In the genomic region with DNA sequence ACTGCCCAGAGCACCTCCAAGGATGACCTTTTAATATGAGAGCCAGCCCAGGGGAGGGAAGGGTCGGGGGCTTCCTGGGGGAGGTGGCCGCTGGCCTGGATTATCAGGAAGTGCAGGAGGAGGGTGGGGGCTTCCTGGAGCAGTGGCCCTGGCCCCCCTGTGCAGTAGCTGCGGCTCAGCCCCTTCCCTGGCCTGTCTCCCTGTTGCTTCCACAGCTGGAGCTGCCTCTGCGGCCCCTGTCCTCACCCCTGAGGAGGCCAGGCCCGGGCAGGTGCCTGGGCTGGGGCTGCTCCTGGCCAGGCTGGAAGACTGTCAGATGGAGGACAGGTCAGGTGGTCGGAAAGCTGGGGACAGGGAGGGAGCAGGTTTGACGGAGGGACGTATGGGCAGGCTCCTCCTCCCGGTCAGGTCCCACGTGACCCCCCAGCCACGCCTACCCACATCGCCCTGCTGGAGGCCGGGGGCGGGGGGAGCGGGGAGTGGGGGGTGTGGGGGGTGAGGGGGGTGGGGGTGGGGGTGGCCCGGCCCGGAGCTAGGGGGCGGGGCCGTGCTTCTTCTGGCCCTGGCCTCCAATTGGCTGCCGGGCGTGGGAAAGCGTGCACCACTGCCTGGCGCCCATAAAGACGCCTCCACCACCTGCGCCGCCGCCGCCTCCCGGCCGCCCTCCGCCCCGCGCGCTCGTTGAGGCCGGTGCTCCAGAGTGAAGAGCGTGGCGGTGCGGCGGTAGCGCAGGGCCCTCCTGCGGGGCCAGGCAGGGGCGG, we compare ENCODE assay signal across 1 cellular context.
TF ChIP-seq lines count a peak whose summit lies in the region.

No MANE protein-coding gene starts in this region.

TF ChIP-seq in HepG2, 621 proteins besides CTCF, POLR2A, EP300 and RAD21 (continued from another document and continues in another):
- TF ChIP-seq, protein P1, sequence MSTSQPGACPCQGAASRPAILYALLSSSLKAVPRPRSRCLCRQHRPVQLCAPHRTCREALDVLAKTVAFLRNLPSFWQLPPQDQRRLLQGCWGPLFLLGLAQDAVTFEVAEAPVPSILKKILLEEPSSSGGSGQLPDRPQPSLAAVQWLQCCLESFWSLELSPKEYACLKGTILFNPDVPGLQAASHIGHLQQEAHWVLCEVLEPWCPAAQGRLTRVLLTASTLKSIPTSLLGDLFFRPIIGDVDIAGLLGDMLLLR (CRISPR knock-in tag; IDR thresholded peaks at IDR 0.05): no peak
- no peak for TF ChIP-seq SIN3B (IDR thresholded peaks at IDR 0.05; ENCODE audit: low read length)
- no peak for TF ChIP-seq ZBTB7B (CRISPR knock-in tag; IDR thresholded peaks at IDR 0.05)
- TF ChIP-seq SYNCRIP (IDR thresholded peaks at IDR 0.05; ENCODE audit: insufficient read depth, low read depth, low read length): no peak
- TF ChIP-seq, protein P2, sequence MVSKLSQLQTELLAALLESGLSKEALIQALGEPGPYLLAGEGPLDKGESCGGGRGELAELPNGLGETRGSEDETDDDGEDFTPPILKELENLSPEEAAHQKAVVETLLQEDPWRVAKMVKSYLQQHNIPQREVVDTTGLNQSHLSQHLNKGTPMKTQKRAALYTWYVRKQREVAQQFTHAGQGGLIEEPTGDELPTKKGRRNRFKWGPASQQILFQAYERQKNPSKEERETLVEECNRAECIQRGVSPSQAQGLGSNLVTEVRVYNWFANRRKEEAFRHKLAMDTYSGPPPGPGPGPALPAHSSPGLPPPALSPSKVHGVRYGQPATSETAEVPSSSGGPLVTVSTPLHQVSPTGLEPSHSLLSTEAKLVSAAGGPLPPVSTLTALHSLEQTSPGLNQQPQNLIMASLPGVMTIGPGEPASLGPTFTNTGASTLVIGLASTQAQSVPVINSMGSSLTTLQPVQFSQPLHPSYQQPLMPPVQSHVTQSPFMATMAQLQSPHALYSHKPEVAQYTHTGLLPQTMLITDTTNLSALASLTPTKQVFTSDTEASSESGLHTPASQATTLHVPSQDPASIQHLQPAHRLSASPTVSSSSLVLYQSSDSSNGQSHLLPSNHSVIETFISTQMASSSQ (IDR thresholded peaks at IDR 0.05; ENCODE audit: low read depth): no peak
- TF ChIP-seq, protein P2 (CRISPR knock-in tag; IDR thresholded peaks at IDR 0.05; ENCODE audit: borderline replicate concordance): no peak
- TF ChIP-seq TAF1 (CRISPR knock-in tag; IDR thresholded peaks at IDR 0.05): peak; percentile 56; the same call in 1 of the 2 replicates
- TF ChIP-seq, protein P3, sequence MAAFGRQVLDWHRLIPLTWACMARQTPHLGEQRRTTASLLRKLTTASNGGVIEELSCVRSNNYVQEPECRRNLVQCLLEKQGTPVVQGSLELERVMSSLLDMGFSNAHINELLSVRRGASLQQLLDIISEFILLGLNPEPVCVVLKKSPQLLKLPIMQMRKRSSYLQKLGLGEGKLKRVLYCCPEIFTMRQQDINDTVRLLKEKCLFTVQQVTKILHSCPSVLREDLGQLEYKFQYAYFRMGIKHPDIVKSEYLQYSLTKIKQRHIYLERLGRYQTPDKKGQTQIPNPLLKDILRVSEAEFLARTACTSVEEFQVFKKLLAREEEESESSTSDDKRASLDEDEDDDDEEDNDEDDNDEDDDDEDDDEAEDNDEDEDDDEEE (CRISPR knock-in tag; IDR thresholded peaks at IDR 0.05): no peak; the same call in 1 of the 2 replicates
- no peak for TF ChIP-seq ZFP36L2 (CRISPR knock-in tag; IDR thresholded peaks at IDR 0.05)
- TF ChIP-seq NFYC (CRISPR knock-in tag; IDR thresholded peaks at IDR 0.05): peak; percentile 65
- TF ChIP-seq, protein P4, sequence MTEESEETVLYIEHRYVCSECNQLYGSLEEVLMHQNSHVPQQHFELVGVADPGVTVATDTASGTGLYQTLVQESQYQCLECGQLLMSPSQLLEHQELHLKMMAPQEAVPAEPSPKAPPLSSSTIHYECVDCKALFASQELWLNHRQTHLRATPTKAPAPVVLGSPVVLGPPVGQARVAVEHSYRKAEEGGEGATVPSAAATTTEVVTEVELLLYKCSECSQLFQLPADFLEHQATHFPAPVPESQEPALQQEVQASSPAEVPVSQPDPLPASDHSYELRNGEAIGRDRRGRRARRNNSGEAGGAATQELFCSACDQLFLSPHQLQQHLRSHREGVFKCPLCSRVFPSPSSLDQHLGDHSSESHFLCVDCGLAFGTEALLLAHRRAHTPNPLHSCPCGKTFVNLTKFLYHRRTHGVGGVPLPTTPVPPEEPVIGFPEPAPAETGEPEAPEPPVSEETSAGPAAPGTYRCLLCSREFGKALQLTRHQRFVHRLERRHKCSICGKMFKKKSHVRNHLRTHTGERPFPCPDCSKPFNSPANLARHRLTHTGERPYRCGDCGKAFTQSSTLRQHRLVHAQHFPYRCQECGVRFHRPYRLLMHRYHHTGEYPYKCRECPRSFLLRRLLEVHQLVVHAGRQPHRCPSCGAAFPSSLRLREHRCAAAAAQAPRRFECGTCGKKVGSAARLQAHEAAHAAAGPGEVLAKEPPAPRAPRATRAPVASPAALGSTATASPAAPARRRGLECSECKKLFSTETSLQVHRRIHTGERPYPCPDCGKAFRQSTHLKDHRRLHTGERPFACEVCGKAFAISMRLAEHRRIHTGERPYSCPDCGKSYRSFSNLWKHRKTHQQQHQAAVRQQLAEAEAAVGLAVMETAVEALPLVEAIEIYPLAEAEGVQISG (CRISPR knock-in tag; IDR thresholded peaks at IDR 0.05): peak; percentile 48
- TF ChIP-seq, protein P5, sequence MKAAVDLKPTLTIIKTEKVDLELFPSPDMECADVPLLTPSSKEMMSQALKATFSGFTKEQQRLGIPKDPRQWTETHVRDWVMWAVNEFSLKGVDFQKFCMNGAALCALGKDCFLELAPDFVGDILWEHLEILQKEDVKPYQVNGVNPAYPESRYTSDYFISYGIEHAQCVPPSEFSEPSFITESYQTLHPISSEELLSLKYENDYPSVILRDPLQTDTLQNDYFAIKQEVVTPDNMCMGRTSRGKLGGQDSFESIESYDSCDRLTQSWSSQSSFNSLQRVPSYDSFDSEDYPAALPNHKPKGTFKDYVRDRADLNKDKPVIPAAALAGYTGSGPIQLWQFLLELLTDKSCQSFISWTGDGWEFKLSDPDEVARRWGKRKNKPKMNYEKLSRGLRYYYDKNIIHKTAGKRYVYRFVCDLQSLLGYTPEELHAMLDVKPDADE (CRISPR knock-in tag; IDR thresholded peaks at IDR 0.05): no peak
- TF ChIP-seq IKZF1 (IDR thresholded peaks at IDR 0.05): no peak
- TF ChIP-seq, protein P6, sequence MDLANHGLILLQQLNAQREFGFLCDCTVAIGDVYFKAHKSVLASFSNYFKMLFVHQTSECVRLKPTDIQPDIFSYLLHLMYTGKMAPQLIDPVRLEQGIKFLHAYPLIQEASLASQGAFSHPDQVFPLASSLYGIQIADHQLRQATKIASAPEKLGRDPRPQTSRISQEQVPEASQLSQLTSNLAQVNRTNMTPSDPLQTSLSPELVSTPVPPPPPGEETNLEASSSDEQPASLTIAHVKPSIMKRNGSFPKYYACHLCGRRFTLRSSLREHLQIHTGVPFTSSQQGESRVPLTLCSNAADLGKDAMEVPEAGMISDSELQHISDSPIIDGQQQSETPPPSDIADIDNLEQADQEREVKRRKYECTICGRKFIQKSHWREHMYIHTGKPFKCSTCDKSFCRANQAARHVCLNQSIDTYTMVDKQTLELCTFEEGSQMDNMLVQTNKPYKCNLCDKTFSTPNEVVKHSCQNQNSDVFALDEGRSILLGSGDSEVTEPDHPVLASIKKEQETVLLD (CRISPR knock-in tag; IDR thresholded peaks at IDR 0.05; ENCODE audit: low read depth): no peak
- no peak for TF ChIP-seq CREB1 (IDR thresholded peaks at IDR 0.05)
- no peak for TF ChIP-seq CREB1 (CRISPR knock-in tag; IDR thresholded peaks at IDR 0.05)
- no peak for TF ChIP-seq RBM22 (optimal IDR thresholded peaks at IDR 0.05; ENCODE audit: low read length)
- TF ChIP-seq TBP (CRISPR knock-in tag; IDR thresholded peaks at IDR 0.05): peak; percentile 69; the same call in 1 of the 2 replicates
- no peak for TF ChIP-seq HIVEP1 (CRISPR knock-in tag; IDR thresholded peaks at IDR 0.05)
- no peak; the same call in 1 of the 2 replicates for TF ChIP-seq ZNF709 (CRISPR knock-in tag; IDR thresholded peaks at IDR 0.05)
- no peak for TF ChIP-seq ZNF350 (CRISPR knock-in tag; IDR thresholded peaks at IDR 0.05; ENCODE audit: borderline replicate concordance, low read depth)
- TF ChIP-seq, protein P7, sequence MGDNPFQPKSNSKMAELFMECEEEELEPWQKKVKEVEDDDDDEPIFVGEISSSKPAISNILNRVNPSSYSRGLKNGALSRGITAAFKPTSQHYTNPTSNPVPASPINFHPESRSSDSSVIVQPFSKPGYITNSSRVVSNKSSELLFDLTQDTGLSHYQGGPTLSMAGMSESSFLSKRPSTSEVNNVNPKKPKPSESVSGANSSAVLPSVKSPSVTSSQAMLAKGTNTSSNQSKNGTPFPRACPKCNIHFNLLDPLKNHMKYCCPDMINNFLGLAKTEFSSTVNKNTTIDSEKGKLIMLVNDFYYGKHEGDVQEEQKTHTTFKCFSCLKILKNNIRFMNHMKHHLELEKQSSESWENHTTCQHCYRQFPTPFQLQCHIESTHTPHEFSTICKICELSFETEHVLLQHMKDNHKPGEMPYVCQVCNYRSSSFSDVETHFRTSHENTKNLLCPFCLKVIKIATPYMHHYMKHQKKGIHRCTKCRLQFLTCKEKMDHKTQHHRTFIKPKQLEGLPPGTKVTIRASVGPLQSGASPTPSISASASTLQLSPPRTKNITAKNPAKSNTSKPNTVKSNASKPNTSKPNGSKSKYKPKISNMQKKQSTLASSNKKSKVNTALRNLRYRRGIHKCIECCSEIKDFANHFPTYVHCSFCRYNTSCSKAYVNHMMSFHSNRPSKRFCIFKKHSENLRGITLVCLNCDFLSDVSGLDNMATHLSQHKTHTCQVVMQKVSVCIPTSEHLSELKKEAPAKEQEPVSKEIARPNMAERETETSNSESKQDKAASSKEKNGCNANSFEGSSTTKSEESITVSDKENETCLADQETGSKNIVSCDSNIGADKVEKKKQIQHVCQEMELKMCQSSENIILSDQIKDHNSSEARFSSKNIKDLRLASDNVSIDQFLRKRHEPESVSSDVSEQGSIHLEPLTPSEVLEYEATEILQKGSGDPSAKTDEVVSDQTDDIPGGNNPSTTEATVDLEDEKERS (CRISPR knock-in tag; IDR thresholded peaks at IDR 0.05): no peak
- no peak for TF ChIP-seq SP1 (IDR thresholded peaks at IDR 0.05)
- no peak; the same call in 1 of the 2 replicates for TF ChIP-seq SP1 (CRISPR knock-in tag; IDR thresholded peaks at IDR 0.05)
- no peak for TF ChIP-seq ZNF44 (CRISPR knock-in tag; IDR thresholded peaks at IDR 0.05)
- no peak for TF ChIP-seq RFX1 (IDR thresholded peaks at IDR 0.05)
- no peak for TF ChIP-seq ARNTL (CRISPR knock-in tag; IDR thresholded peaks at IDR 0.05)
- TF ChIP-seq, protein P8, sequence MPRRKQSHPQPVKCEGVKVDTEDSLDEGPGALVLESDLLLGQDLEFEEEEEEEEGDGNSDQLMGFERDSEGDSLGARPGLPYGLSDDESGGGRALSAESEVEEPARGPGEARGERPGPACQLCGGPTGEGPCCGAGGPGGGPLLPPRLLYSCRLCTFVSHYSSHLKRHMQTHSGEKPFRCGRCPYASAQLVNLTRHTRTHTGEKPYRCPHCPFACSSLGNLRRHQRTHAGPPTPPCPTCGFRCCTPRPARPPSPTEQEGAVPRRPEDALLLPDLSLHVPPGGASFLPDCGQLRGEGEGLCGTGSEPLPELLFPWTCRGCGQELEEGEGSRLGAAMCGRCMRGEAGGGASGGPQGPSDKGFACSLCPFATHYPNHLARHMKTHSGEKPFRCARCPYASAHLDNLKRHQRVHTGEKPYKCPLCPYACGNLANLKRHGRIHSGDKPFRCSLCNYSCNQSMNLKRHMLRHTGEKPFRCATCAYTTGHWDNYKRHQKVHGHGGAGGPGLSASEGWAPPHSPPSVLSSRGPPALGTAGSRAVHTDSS (CRISPR knock-in tag; conservative IDR thresholded peaks at IDR 0.05): no peak
- TF ChIP-seq, protein P9, sequence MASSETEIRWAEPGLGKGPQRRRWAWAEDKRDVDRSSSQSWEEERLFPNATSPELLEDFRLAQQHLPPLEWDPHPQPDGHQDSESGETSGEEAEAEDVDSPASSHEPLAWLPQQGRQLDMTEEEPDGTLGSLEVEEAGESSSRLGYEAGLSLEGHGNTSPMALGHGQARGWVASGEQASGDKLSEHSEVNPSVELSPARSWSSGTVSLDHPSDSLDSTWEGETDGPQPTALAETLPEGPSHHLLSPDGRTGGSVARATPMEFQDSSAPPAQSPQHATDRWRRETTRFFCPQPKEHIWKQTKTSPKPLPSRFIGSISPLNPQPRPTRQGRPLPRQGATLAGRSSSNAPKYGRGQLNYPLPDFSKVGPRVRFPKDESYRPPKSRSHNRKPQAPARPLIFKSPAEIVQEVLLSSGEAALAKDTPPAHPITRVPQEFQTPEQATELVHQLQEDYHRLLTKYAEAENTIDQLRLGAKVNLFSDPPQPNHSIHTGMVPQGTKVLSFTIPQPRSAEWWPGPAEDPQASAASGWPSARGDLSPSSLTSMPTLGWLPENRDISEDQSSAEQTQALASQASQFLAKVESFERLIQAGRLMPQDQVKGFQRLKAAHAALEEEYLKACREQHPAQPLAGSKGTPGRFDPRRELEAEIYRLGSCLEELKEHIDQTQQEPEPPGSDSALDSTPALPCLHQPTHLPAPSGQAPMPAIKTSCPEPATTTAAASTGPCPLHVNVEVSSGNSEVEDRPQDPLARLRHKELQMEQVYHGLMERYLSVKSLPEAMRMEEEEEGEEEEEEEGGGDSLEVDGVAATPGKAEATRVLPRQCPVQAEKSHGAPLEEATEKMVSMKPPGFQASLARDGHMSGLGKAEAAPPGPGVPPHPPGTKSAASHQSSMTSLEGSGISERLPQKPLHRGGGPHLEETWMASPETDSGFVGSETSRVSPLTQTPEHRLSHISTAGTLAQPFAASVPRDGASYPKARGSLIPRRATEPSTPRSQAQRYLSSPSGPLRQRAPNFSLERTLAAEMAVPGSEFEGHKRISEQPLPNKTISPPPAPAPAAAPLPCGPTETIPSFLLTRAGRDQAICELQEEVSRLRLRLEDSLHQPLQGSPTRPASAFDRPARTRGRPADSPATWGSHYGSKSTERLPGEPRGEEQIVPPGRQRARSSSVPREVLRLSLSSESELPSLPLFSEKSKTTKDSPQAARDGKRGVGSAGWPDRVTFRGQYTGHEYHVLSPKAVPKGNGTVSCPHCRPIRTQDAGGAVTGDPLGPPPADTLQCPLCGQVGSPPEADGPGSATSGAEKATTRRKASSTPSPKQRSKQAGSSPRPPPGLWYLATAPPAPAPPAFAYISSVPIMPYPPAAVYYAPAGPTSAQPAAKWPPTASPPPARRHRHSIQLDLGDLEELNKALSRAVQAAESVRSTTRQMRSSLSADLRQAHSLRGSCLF (CRISPR knock-in tag; IDR thresholded peaks at IDR 0.05; ENCODE audit: borderline replicate concordance): no peak
- TF ChIP-seq REXO4 (CRISPR knock-in tag; IDR thresholded peaks at IDR 0.05; ENCODE audit: borderline replicate concordance): no peak
- no peak for TF ChIP-seq ZNF75D (CRISPR knock-in tag; IDR thresholded peaks at IDR 0.05; ENCODE audit: borderline replicate concordance)
- TF ChIP-seq SOX6 (IDR thresholded peaks at IDR 0.05): no peak
- no peak for TF ChIP-seq SOX6 (CRISPR knock-in tag; IDR thresholded peaks at IDR 0.05)
- TF ChIP-seq ZNF496 (CRISPR knock-in tag; IDR thresholded peaks at IDR 0.05; ENCODE audit: insufficient replicate concordance): no peak
- peak; percentile 90 for TF ChIP-seq ZFP36 (IDR thresholded peaks at IDR 0.05; ENCODE audit: borderline replicate concordance, low read depth, low read length, partially characterized antibody)
